In the genomic region with DNA sequence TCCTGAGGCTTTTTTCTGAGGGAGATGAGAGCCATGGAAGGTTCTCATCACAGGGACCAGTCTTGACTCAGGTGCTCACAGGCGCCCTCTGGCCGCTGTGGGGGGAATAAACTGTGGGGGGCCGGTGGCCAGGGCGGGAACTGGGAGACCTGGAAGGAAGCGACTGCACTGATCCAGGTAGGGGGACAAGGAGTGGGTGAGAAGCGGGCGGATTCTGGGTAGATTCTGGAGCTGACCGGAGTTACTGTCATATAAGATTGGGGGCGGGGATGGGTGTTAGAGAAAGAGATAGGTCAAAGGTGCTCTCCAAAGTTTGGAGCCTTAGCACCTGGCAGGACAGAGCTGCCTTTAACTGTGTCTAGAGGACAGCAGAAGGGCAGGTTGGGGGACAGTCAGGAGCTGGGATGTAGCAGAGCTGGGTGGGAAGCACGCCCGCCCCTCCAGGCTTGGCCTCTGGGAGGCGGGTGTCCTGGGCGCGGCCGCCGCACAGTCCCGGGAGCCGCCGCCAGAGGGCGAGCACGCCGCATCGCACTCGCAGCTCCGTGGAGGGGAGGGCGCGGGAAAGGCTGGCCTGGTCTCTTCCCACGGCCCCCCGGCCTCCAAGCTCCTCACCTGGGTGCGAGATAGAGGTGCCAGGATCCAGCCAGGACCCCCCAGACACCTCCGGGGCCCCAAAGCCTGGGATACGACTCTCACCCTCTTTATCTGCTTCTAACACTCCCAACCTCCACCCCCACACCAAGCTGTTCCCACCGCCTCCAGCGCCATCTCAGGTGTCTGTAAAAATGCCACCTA, we compare ENCODE assay signal across 8 cellular contexts. TPM values are rescaled to one million over a fixed set of nuclear protein-coding genes. Genes with fewer than 3 reads are reported as not detected.
DNase-seq lines count a peak whose midpoint lies in the region; ATAC-seq and TF ChIP-seq lines count a peak whose summit lies in the region.

No MANE protein-coding gene starts in this region.

- H3K9me3 ChIP-seq in Karpas-422 (ENCODE audit: low read length) (no peaks in the 10 kb centered on the region), neuron (ENCODE audit: low read length) (no peaks in the 10 kb centered on the region), stomach smooth muscle (ENCODE audit: control insufficient read depth in 2 of 2, low read length in 2 of 2) (no peaks in the 10 kb centered on the region)

- H3K27me3 ChIP-seq in Karpas-422 (ENCODE audit: low read length), result no peaks in the 10 kb centered on the region
- H3K27me3 ChIP-seq in foreskin keratinocyte, result no peaks in the 10 kb centered on the region
- H3K27me3 ChIP-seq in neuron (ENCODE audit: insufficient read depth, low read length), result no peaks in the 10 kb centered on the region
- no peaks in the 10 kb centered on the region for H3K27me3 ChIP-seq in stomach smooth muscle (ENCODE audit: control insufficient read depth in 1 of 2, insufficient read depth in 2 of 2, low read length in 2 of 2)

- H3K4me3 ChIP-seq in AG09309 (ENCODE audit: control insufficient read depth, low read depth, low read length), result peak overlapping the region; percentile 61
- peak overlapping the region; percentile 62 for H3K4me3 ChIP-seq in Karpas-422 (ENCODE audit: low read length)
- peak overlapping the region; percentile 35 for H3K4me3 ChIP-seq in neuron (ENCODE audit: low read length)
- peak overlapping the region; percentile 80 to 92 for H3K4me3 ChIP-seq in stomach smooth muscle (ENCODE audit: low read length in 2 of 2)

- no peaks in the 10 kb centered on the region for H3K79me2 ChIP-seq in Karpas-422 (ENCODE audit: low read length)

- ATAC-seq in GM19023 (IDR thresholded peaks at IDR 0.05; ENCODE audit: unreplicated experiment), result peak; percentile 79
- ATAC-seq in foreskin keratinocyte, result peak; percentile 87

- H3K4me2 ChIP-seq in Karpas-422 (ENCODE audit: low read depth, low read length, poor library complexity, severe bottlenecking), result peak overlapping the region; percentile 84

- H3K36me3 ChIP-seq in Karpas-422 (ENCODE audit: insufficient read depth, low read length) (no peaks in the 10 kb centered on the region), neuron (ENCODE audit: insufficient read depth, low read length) (no peaks in the 10 kb centered on the region), stomach smooth muscle (ENCODE audit: control insufficient read depth in 2 of 2, insufficient read depth in 2 of 2, low read length in 2 of 2) (no peaks in the 10 kb centered on the region)

- H3K9ac ChIP-seq in Karpas-422 (ENCODE audit: low read length) (peak overlapping the region; percentile 70), stomach smooth muscle (ENCODE audit: low read length in 2 of 2) (peak overlapping the region; percentile 53 to 60)

- H4K20me1 ChIP-seq in Karpas-422 (ENCODE audit: insufficient read depth, low read depth, low read length), result no peaks in the 10 kb centered on the region

- no peaks in the 10 kb centered on the region for H3K9me2 ChIP-seq in Karpas-422 (replicated peaks; ENCODE audit: insufficient read depth, low read length)

- TF ChIP-seq CTCF in AG09309 (IDR thresholded peaks at IDR 0.05; ENCODE audit: control insufficient read depth, insufficient read depth, low read depth, low read length, missing control alignments) (peak; percentile 87), foreskin keratinocyte (conservative IDR thresholded peaks at IDR 0.05) (peak; percentile 92)

- TF ChIP-seq POLR2A in Raji (IDR thresholded peaks at IDR 0.05; ENCODE audit: insufficient read depth, low read depth, low read length), result peak; percentile 46

- H2AFZ ChIP-seq in Karpas-422 (ENCODE audit: low read length), result peak overlapping the region; percentile 95
- H2AFZ ChIP-seq in neuron (ENCODE audit: low read depth, low read length), result peak overlapping the region; percentile 42

- H3K27ac ChIP-seq in Karpas-422 (ENCODE audit: low read length), result no peak overlapping the region
- H3K27ac ChIP-seq in foreskin keratinocyte, result peak overlapping the region; percentile 30
- H3K27ac ChIP-seq in stomach smooth muscle (ENCODE audit: low read length), result no peak overlapping the region

- DNase-seq in AG09309 (ENCODE audit: low read depth) (no peak), Karpas-422 (peak; percentile 90), foreskin keratinocyte (peak in 1 of 2 donors; percentile 57)
- DNase-seq in activated effector memory CD4-positive, alpha-beta T cell treated with anti-CD3 and anti-CD28 coated beads, Interleukin-2, amount 50 U/mL, for 16 hours, result peak; percentile 93

- H3K4me1 ChIP-seq in Karpas-422 (ENCODE audit: low read length) (peaks cover 7% of the 10 kb centered on the region), foreskin keratinocyte (no peaks in the 10 kb centered on the region), neuron (ENCODE audit: insufficient read depth, low read length) (peaks cover 8% of the 10 kb centered on the region), stomach smooth muscle (ENCODE audit: control insufficient read depth, insufficient read depth, low read length) (peaks cover 14% of the 10 kb centered on the region)

RNA-seq across cellular contexts. Expression of a gene that starts 4.2 kb away (rescaled TPM):
- total RNA-seq in Karpas-422 (2014; rRNA removed; shearing (Covaris generic); ENCODE audit: low replicate concordance), result 0.52 TPM in 1 of 2 replicates, not detected in the other
- 0.07 and 0.14 TPM in 2 replicates for total RNA-seq in foreskin keratinocyte
- polyA plus RNA-seq in foreskin keratinocyte, result 0.08 TPM in 1 of 2 replicates, not detected in the other

RNA-seq across cellular contexts. Expression of a gene that starts 8.2 kb away (rescaled TPM):
- 23.2 and 66.6 TPM in 2 replicates for total RNA-seq in Karpas-422 (2014; rRNA removed; shearing (Covaris generic); ENCODE audit: low replicate concordance)
- 55.0 and 64.9 TPM in 2 replicates for total RNA-seq in foreskin keratinocyte
- polyA plus RNA-seq in foreskin keratinocyte, result 103 and 106 TPM in 2 replicates

RNA-seq across cellular contexts. Expression of a gene that starts 19.6 kb away (rescaled TPM):
- 130 and 144 TPM in 2 replicates for total RNA-seq in Karpas-422 (2014; rRNA removed; shearing (Covaris generic); ENCODE audit: low replicate concordance)
- total RNA-seq in foreskin keratinocyte, result 120 and 135 TPM in 2 replicates
- polyA plus RNA-seq in foreskin keratinocyte, result 131 and 157 TPM in 2 replicates

RNA-seq across cellular contexts. Expression of a gene that starts 26.8 kb away (rescaled TPM):
- 547 and 681 TPM in 2 replicates for total RNA-seq in Karpas-422 (2014; rRNA removed; shearing (Covaris generic); ENCODE audit: low replicate concordance)
- 1,472 and 1,606 TPM in 2 replicates for total RNA-seq in foreskin keratinocyte
- 1,259 and 1,387 TPM in 2 replicates for polyA plus RNA-seq in foreskin keratinocyte

RNA-seq across cellular contexts. Expression of a gene that starts 30.1 kb away (rescaled TPM):
- total RNA-seq in Karpas-422 (2014; rRNA removed; shearing (Covaris generic); ENCODE audit: low replicate concordance), result 0.04 and 0.18 TPM in 2 replicates
- 9.4 and 13.0 TPM in 2 replicates for total RNA-seq in foreskin keratinocyte
- 3.3 and 5.3 TPM in 2 replicates for polyA plus RNA-seq in foreskin keratinocyte

Comparison
In these comparisons a context has a peak if more than half of its experiments do, and no peak if none do; other contexts are left out.
1. H3K4me3 ChIP-seq: peak in every context shown above with its lines; median percentile 86 in stomach smooth muscle; 62 in Karpas-422; 61 in AG09309; 35 in neuron.